ENCODE assay signal across 12 cellular contexts in the genomic region with DNA sequence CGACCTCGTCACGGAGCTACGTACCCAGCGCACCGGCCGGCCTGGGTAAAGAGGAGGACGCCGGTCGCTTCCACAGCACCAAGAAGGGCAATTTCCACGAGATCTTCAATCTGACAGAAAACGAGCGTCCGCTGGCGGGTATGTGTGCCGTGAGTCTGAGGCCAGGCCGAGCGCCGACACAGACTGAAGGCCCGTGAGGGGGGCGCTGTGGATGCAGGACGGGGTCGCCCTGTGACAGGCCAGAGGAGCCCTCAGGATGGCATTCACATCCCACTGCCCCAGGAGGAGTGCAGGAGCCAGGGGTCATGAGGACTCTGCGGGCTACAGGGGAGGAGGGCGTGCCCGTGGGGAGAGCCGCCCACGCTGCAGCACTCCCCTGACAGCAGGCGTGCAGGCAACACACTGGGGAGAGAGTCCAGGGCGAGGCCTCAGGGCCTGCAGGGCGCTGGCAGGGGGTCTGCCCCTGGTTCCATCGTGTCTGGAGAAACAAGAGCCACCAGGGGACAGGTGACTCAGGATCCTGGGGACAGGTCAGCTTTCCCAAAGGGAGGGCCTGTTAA. TPM values are rescaled to one million over a fixed set of nuclear protein-coding genes. Genes with fewer than 3 reads are reported as not detected.
DNase-seq lines count a peak whose midpoint lies in the region; ATAC-seq, FAIRE-seq and TF ChIP-seq lines count a peak whose summit lies in the region.
"Had no signal": no experiment of that assay in that cellular context is flagged by ENCODE, and none has a peak within 500 bp of the region (broad histone marks: within the 10 kb centered on the region; RNA-seq: fewer than 3 reads in every experiment).

No MANE protein-coding gene starts in this region.

- H3K4me3 ChIP-seq in left lung: no peak overlapping the region
- H3K4me3 ChIP-seq: A549 had no signal

- H3K9me3 ChIP-seq in left lung: no peaks in the 10 kb centered on the region
- H3K9me3 ChIP-seq: A549 had no signal

- no peaks in the 10 kb centered on the region for H3K27me3 ChIP-seq in left lung

- peaks cover 0 to 86% of the 10 kb centered on the region in 2 donors for H3K36me3 ChIP-seq in left lung

- peak; percentile 53 for DNase-seq in activated CD8-positive, alpha-beta memory T cell treated with anti-CD3 and anti-CD28 coated beads, Interleukin-2, amount 50 U/mL, for 4 hours
- no peak for DNase-seq in activated CD8-positive, alpha-beta memory T cell treated with anti-CD3 and anti-CD28 coated beads, Interleukin-2, amount 50 U/mL, for 48 hours
- DNase-seq in activated CD4-positive, alpha-beta T cell treated with anti-CD3 and anti-CD28 coated beads, Interleukin-2, amount 50 U/mL, for 1 hour: peak; percentile 34
- no peak for DNase-seq in left lung
- no peak for DNase-seq in G401 (ENCODE audit: low spot score)
- DNase-seq in D721Med (ENCODE audit: insufficient read length, low spot score): no peak
- DNase-seq: NCI-H1436 treated with DMSO at 0.1 percent for 48 hours had no signal

- H3K27me3 Mint-ChIP-seq in stimulated activated naive CD8-positive, alpha-beta T cell treated with anti-CD3 and anti-CD28 coated beads, Interleukin-15, Interleukin-2, amounts not matched to agents 100 ng/mL and 50 ng/mL, for 24 hours: no peaks in the 10 kb centered on the region

- FAIRE-seq in D721Med (lab: Jason Lieb, UNC): no peak
- FAIRE-seq: A549 had no signal

- peaks cover 24% of the 10 kb centered on the region for H3K36me3 Mint-ChIP-seq in stimulated activated naive CD8-positive, alpha-beta T cell treated with anti-CD3 and anti-CD28 coated beads, Interleukin-15, Interleukin-2, amounts not matched to agents 100 ng/mL and 50 ng/mL, for 24 hours (ENCODE audit: low read depth)

- H3K27ac Mint-ChIP-seq in stimulated activated naive CD8-positive, alpha-beta T cell treated with anti-CD3 and anti-CD28 coated beads, Interleukin-15, Interleukin-2, amounts not matched to agents 100 ng/mL and 50 ng/mL, for 24 hours: peak overlapping the region; percentile 92

- ATAC-seq in left lung: peak; percentile 3
- ATAC-seq in GM21528 (IDR thresholded peaks at IDR 0.05; ENCODE audit: low FRiP score, unreplicated experiment): no peak
- ATAC-seq: A549 had no signal

- no peaks in the 10 kb centered on the region for H3K9me3 Mint-ChIP-seq in stimulated activated naive CD8-positive, alpha-beta T cell treated with anti-CD3 and anti-CD28 coated beads, Interleukin-15, Interleukin-2, amounts not matched to agents 100 ng/mL and 50 ng/mL, for 24 hours
- H3K9me3 Mint-ChIP-seq: immature natural killer cell had no signal

- H3K4me3 Mint-ChIP-seq in stimulated activated naive CD8-positive, alpha-beta T cell treated with anti-CD3 and anti-CD28 coated beads, Interleukin-15, Interleukin-2, amounts not matched to agents 100 ng/mL and 50 ng/mL, for 24 hours: peak overlapping the region; percentile 84

- peaks cover 0 to 11% of the 10 kb centered on the region in 2 donors for H3K4me1 ChIP-seq in left lung
- H3K4me1 ChIP-seq: A549 had no signal

- in situ Hi-C loops in G401 (cut with HindIII; ENCODE audit: low sequenced_read_pairs): no loop called here

- no peak overlapping the region for H3K27ac ChIP-seq in left lung
- H3K27ac ChIP-seq: A549, epithelial cell of prostate had no signal

- intact Hi-C loops in left lung (cut with DNase I): no loop called here

- H3K4me1 Mint-ChIP-seq in stimulated activated naive CD8-positive, alpha-beta T cell treated with anti-CD3 and anti-CD28 coated beads, Interleukin-15, Interleukin-2, amounts not matched to agents 100 ng/mL and 50 ng/mL, for 24 hours (ENCODE audit: low read depth): peaks cover 56% of the 10 kb centered on the region

- TF ChIP-seq CTCF in left lung (IDR thresholded peaks at IDR 0.05) (no peak), D721Med (IDR thresholded peaks at IDR 0.05; ENCODE audit: insufficient read depth, missing control alignments) (no peak)

RNA-seq across cellular contexts. Expression of a gene that starts 53.6 kb away (rescaled TPM):
- 10 to 100 TPM; 61.8 to 78.2 TPM for total RNA-seq in left lung
- 23.5 and 45.4 TPM in 2 replicates for total RNA-seq in G401 (2014; rRNA removed; shearing (Covaris generic))

Comparison
In these comparisons a context has a peak if more than half of its experiments do, and no peak if none do; other contexts are left out.
1. DNase-seq: peak in activated CD8-positive, alpha-beta memory T cell treated with anti-CD3 and anti-CD28 coated beads, Interleukin-2, amount 50 U/mL, for 4 hours (single experiment) and activated CD4-positive, alpha-beta T cell treated with anti-CD3 and anti-CD28 coated beads, Interleukin-2, amount 50 U/mL, for 1 hour (single experiment); none in activated CD8-positive, alpha-beta memory T cell treated with anti-CD3 and anti-CD28 coated beads, Interleukin-2, amount 50 U/mL, for 48 hours (single experiment), left lung (0 of 2), G401 (single experiment) and D721Med (single experiment).